Comparison of ENCODE assay signal across 8 cellular contexts in the genomic region with DNA sequence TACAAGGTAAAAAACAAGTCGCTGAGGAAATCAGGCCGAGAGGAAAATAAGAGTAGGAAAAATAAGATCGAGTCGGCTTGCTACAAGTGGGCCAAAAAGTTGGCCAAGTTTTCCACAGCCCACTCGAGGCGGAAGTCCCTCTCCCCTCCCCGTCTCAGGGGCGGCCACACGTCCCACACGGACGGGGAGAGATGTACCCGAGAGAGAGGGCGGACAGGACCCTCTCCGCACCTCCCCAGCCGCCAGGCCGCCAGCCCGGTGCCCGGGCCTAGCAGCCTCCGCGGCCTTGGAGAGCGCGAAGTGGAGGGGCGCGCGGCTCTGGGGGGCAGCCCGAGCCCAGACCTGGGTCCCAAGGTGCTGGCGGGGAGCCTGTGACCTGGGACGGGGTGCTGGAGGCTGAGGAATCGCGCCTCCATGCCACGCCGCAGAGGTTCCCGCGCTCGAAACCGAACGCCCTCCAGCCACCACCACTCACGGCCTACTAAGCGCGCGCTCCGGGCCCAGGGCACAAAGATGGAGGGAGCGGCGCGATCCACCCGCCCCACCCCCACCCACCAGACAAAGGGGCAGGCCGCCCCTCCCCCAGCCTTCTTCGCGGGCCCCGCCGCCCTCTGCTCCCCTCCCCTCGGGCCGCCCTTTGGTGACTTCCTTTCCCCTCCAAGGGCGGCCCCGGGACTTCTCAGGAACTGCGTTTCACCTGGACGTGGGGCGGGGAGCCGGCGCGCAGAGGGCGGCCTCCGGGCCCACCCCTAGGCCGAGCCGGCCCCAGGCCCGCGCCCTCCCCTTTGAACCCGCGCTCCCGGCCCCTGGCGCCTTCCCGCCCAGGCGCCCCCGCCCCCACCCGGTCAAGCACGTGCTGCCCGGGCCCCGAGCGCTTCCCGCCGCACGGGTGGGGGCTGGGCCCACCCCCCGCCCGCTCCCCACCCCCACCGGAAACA. TPM values are rescaled to one million over a fixed set of nuclear protein-coding genes. Genes with fewer than 3 reads are reported as not detected.
DNase-seq lines count a peak whose midpoint lies in the region; ATAC-seq, FAIRE-seq and TF ChIP-seq lines count a peak whose summit lies in the region.

No MANE protein-coding gene starts in this region.

- H4K20me1 ChIP-seq in MM.1S (ENCODE audit: insufficient read depth, low read length): no peaks in the 10 kb centered on the region

- H3K4me3 ChIP-seq in right atrium auricular region (peak overlapping the region in 1 of 2 donors; percentile 69), colonic mucosa (peak overlapping the region; percentile 63), MM.1S (ENCODE audit: low read length) (no peak overlapping the region), WERI-Rb-1 (ENCODE audit: low read depth, low read length) (no peak overlapping the region)

- H3K79me2 ChIP-seq in MM.1S (ENCODE audit: low read length): peaks cover 24% of the 10 kb centered on the region

- H3K36me3 Mint-ChIP-seq in natural killer cell: no peaks in the 10 kb centered on the region

- H3K9me3 Mint-ChIP-seq in natural killer cell: no peaks in the 10 kb centered on the region

- H3K4me1 Mint-ChIP-seq in natural killer cell: peaks cover 20 to 21% of the 10 kb centered on the region in 2 donors

- no peaks in the 10 kb centered on the region for H3K27me3 Mint-ChIP-seq in natural killer cell (ENCODE audit: low read depth in 2 of 2)

- ATAC-seq in left ventricle myocardium superior: no peak
- ATAC-seq in natural killer cell: no peak
- ATAC-seq in GM21526 (IDR thresholded peaks at IDR 0.05; ENCODE audit: low FRiP score, unreplicated experiment): no peak

- peak overlapping the region; percentile 88 to 95 for H3K27ac ChIP-seq in right atrium auricular region
- peak overlapping the region; percentile 95 for H3K27ac ChIP-seq in colonic mucosa
- H3K27ac ChIP-seq in MM.1S (ENCODE audit: low read length): no peak overlapping the region
- H3K27ac ChIP-seq in WERI-Rb-1: no peak overlapping the region

- peak overlapping the region; percentile 88 to 97 for H3K27ac Mint-ChIP-seq in natural killer cell

- no peak for TF ChIP-seq CTCF in right atrium auricular region (IDR thresholded peaks at IDR 0.05)
- TF ChIP-seq CTCF in colonic mucosa (IDR thresholded peaks at IDR 0.05): no peak
- TF ChIP-seq CTCF in natural killer cell (IDR thresholded peaks at IDR 0.05): no peak
- no peak for TF ChIP-seq CTCF in MM.1S (IDR thresholded peaks at IDR 0.05; ENCODE audit: low read length)
- no peak for TF ChIP-seq CTCF in WERI-Rb-1 (IDR thresholded peaks at IDR 0.05; ENCODE audit: low read depth, low read length)

- no peaks in the 10 kb centered on the region for H3K27me3 ChIP-seq in right atrium auricular region
- H3K27me3 ChIP-seq in colonic mucosa: no peaks in the 10 kb centered on the region
- H3K27me3 ChIP-seq in MM.1S (replicated peaks; ENCODE audit: insufficient read depth, low read length): no peaks in the 10 kb centered on the region
- no peaks in the 10 kb centered on the region for H3K27me3 ChIP-seq in WERI-Rb-1 (ENCODE audit: insufficient read depth, low read depth, severe bottlenecking)

- H3K4me3 Mint-ChIP-seq in natural killer cell: peak overlapping the region; percentile 84

- H3K4me1 ChIP-seq in right atrium auricular region: peaks cover 0 to 25% of the 10 kb centered on the region in 2 donors
- H3K4me1 ChIP-seq in colonic mucosa: no peaks in the 10 kb centered on the region
- H3K4me1 ChIP-seq in MM.1S (ENCODE audit: low read length): 0 out of 2 replicates have a peak, but pooled peaks cover 10% of the 10 kb centered on the region

- no peak overlapping the region for H3K9ac ChIP-seq in colonic mucosa (ENCODE audit: low read depth in 2 of 2, low read length in 2 of 2)
- no peak overlapping the region for H3K9ac ChIP-seq in MM.1S (ENCODE audit: low read length)

- no peaks in the 10 kb centered on the region for H3K36me3 ChIP-seq in right atrium auricular region
- no peaks in the 10 kb centered on the region for H3K36me3 ChIP-seq in colonic mucosa
- H3K36me3 ChIP-seq in MM.1S (replicated peaks; ENCODE audit: insufficient read depth, low read length): no peaks in the 10 kb centered on the region
- peaks cover 23% of the 10 kb centered on the region for H3K36me3 ChIP-seq in WERI-Rb-1

- H3K4me2 ChIP-seq in MM.1S (ENCODE audit: low read depth, low read length): no peak overlapping the region

- H3K9me3 ChIP-seq in right atrium auricular region: no peaks in the 10 kb centered on the region
- H3K9me3 ChIP-seq in colonic mucosa: no peaks in the 10 kb centered on the region
- no peaks in the 10 kb centered on the region for H3K9me3 ChIP-seq in MM.1S (replicated peaks; ENCODE audit: insufficient read depth, low read length)
- H3K9me3 ChIP-seq in WERI-Rb-1 (ENCODE audit: severe bottlenecking): no peaks in the 10 kb centered on the region

- intact Hi-C loops in left ventricle myocardium superior (cut with micrococcal nuclease): no loop called here
- intact Hi-C loops in colonic mucosa (cut with DNase I): no loop called here
- intact Hi-C loops in natural killer cell (cut with micrococcal nuclease): loop anchor here (5.0 kb wide), 1 partner anchor 157 kb away; a partner anchor contains a TSS

- DNase-seq in right atrium auricular region (ENCODE audit: low spot score) (no peak), left ventricle myocardium superior (no peak), colonic mucosa (peak; percentile 58), natural killer cell (no peak), HTR-8/SVneo (ENCODE audit: insufficient read length, low spot score) (no peak), MM.1S (no peak), WERI-Rb-1 (no peak)

- no peak overlapping the region for H2AFZ ChIP-seq in MM.1S (ENCODE audit: low read length)

- no peaks in the 10 kb centered on the region for H3F3A ChIP-seq in MM.1S (ENCODE audit: insufficient read depth, low read length)

- no peak for FAIRE-seq in HTR-8/SVneo (lab: Jason Lieb, UNC)

- no peaks in the 10 kb centered on the region for H3K9me2 ChIP-seq in MM.1S (replicated peaks; ENCODE audit: insufficient read depth, low read length)

RNA-seq across cellular contexts. Expression of a gene that starts 1.7 kb away (rescaled TPM):
- total RNA-seq in right atrium auricular region (10 to 100 TPM; 29.6 to 37.8 TPM), left ventricle myocardium superior (51.9 TPM), colonic mucosa (100 to 1,000 TPM; 184 to 536 TPM), natural killer cell (10 to 100 TPM; 63.1 to 84.2 (median 77.3) TPM)

RNA-seq across cellular contexts. Expression of a gene that starts 13.9 kb away (rescaled TPM):
- total RNA-seq in right atrium auricular region: 10 to 100 TPM; 21.7 to 29.4 TPM
- total RNA-seq in left ventricle myocardium superior: 19.7 TPM
- 10 to 100 TPM in 1 of 2 donors, 1 to 10 TPM in 1; 8.6 to 12.8 TPM for total RNA-seq in colonic mucosa
- total RNA-seq in natural killer cell: 10 to 100 TPM; 30.8 to 48.0 (median 39.7) TPM

Comparison
In these comparisons a context has a peak if more than half of its experiments do, and no peak if none do; other contexts are left out.
1. H3K27ac ChIP-seq: peak in right atrium auricular region (2 of 2) and colonic mucosa (single experiment); none in MM.1S (single experiment) and WERI-Rb-1 (single experiment).